ENCODE assay signal across 16 cellular contexts in the genomic region with DNA sequence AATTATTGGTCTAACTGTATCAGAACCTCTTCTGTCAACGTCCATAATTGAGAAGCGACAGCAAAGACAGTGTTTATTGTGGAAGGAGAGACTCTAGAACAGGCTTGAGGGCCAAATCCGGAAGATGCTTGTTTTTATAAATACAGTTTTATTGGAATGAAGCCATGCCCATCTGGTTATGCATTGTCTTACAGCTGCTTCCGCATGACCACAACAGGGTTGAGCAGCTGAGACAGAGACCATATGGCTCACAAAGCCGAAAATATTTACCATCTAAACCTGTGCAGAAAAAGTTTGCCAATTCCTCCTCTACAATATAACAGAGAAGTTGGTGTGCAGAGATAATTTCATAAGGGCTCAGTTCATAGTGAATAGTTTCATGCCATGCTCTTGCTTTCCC. TPM values are rescaled to one million over a fixed set of nuclear protein-coding genes. Genes with fewer than 3 reads are reported as not detected.
DNase-seq lines count a peak whose midpoint lies in the region; ATAC-seq lines count a peak whose summit lies in the region.
"Had no signal": no experiment of that assay in that cellular context is flagged by ENCODE, and none has a peak within 500 bp of the region (broad histone marks: within the 10 kb centered on the region; RNA-seq: fewer than 3 reads in every experiment).

No MANE protein-coding gene starts in this region.

- no peak for ATAC-seq in GM19467 (IDR thresholded peaks at IDR 0.05; ENCODE audit: unreplicated experiment)
- ATAC-seq in GM21737 (IDR thresholded peaks at IDR 0.05; ENCODE audit: unreplicated experiment): no peak

- H3K36me3 ChIP-seq in GM23248 (ENCODE audit: low read depth): no peaks in the 10 kb centered on the region

- no peak overlapping the region for H2AFZ ChIP-seq in GM23248

- H4K20me1 ChIP-seq in GM23248 (ENCODE audit: insufficient read depth): no peaks in the 10 kb centered on the region
- H4K20me1 ChIP-seq: BLaER1 had no signal

- H3K4me1 ChIP-seq in GM23248 (ENCODE audit: insufficient read depth): peaks cover 26% of the 10 kb centered on the region

- no peaks in the 10 kb centered on the region for H3K9me3 ChIP-seq in GM23248 (ENCODE audit: low read depth)
- H3K9me3 ChIP-seq: BLaER1 had no signal

- no peaks in the 10 kb centered on the region for H3K9me2 ChIP-seq in GM23248 (ENCODE audit: insufficient read depth)

- H3K79me2 ChIP-seq in GM23248 (ENCODE audit: insufficient read depth): no peaks in the 10 kb centered on the region

- WGBS in GM23248 (ENCODE audit: low coverage in 1 of 2, low lambda C conversion rate in 2 of 2, missing lambda C conversion rate in 2 of 2), 2 experiments: 69 to 74% methylated on average over 5 of the region's 5 CpGs

- no peaks in the 10 kb centered on the region for H3K27me3 ChIP-seq in GM23248 (replicated peaks; ENCODE audit: insufficient read depth)
- H3K27me3 ChIP-seq: BLaER1 had no signal

- H3K27ac ChIP-seq in GM23248: peak overlapping the region; percentile 47
- H3K27ac ChIP-seq: BLaER1, epithelial cell of prostate, KMS-11 had no signal

- H3K4me2 ChIP-seq in GM23248 (ENCODE audit: unreplicated experiment): peak overlapping the region; percentile 43
- H3K4me2 ChIP-seq: BLaER1, KMS-11 had no signal

- no peak overlapping the region for H3K4me3 ChIP-seq in GM23248
- H3K4me3 ChIP-seq: BLaER1 had no signal

- H3K9ac ChIP-seq in GM23248: no peak overlapping the region
- H3K9ac ChIP-seq: BLaER1, KMS-11 had no signal

- H3F3A ChIP-seq in GM23248 (ENCODE audit: insufficient read depth): peaks cover 26% of the 10 kb centered on the region

- in situ Hi-C loops in GM23248 (cut with MboI): no loop called here

- DNase-seq in GM23248: no peak
- peak; percentile 65 for DNase-seq in NCI-H82 (lab: John Stamatoyannopoulos, UW)
- DNase-seq in fibroblast of gingiva (ENCODE audit: low read depth): peak; percentile 35
- DNase-seq in pulmonary artery endothelial cell (ENCODE audit: low read depth, low spot score): peak; percentile 69
- DNase-seq in DMS53 treated with DMSO at 0.1 percent for 48 hours (lab: John Stamatoyannopoulos, UW; ENCODE audit: unreplicated experiment): no peak
- DNase-seq in GF-D8 (lab: John Stamatoyannopoulos, UW): no peak
- DNase-seq: activated CD4-positive, alpha-beta T cell treated with anti-CD3 and anti-CD28 coated beads, Interleukin-2, amount 50 U/mL, for 1 hour; activated gamma-delta T cell; OCI-M1; stimulated activated CD4-positive, alpha-beta T cell treated with anti-CD3 and anti-CD28 coated beads, Interleukin-4, amount 100 ng/mL, for 4 hours; stimulated activated naive CD4-positive, alpha-beta T cell had no signal

RNA-seq across cellular contexts. Expression of a gene that starts 24.5 kb away (rescaled TPM):
- 16.6 and 19.2 TPM in 2 replicates for total RNA-seq in GM23248 (2014; rRNA removed; shearing (Covaris generic))
- 24.7 and 25.0 TPM in 2 replicates for polyA plus RNA-seq in GM23248 (2016; fragmentation: Nextera tagmentation; extraction: Ambion mirVana)
- 14.1 and 14.2 TPM in 2 replicates for total RNA-seq in pulmonary artery endothelial cell

Comparison
In these comparisons a context has a peak if more than half of its experiments do, and no peak if none do; other contexts are left out.
1. DNase-seq: peak in NCI-H82 (single experiment), fibroblast of gingiva (single experiment) and pulmonary artery endothelial cell (single experiment); none in GM23248 (single experiment), DMS53 treated with DMSO at 0.1 percent for 48 hours (single experiment) and GF-D8 (single experiment).